In genomic region chr11:16603890-16604783, GRCh38 we compare ENCODE assay signal across 8 cellular contexts.
A peak's percentile ranks its signal among the peaks of the same experiment; 100 is the strongest.
DNase-seq lines count a peak whose midpoint lies in the region; ATAC-seq and TF ChIP-seq lines count a peak whose summit lies in the region.

No MANE protein-coding gene starts in this region.

- no peaks in the 10 kb centered on the region for H3K36me3 ChIP-seq in neural cell (ENCODE audit: insufficient read depth, low read length)

- peak overlapping the region; percentile 52 for H3K4me2 ChIP-seq in neural cell (ENCODE audit: low read length)

- CTCF ChIA-PET in GM10248 (lab: Yijun Ruan, JAX), result interaction anchor here (1.0 to 1.8 kb wide), 2 partner anchors 10 to 782 kb away, joined by 3 to 10 read pairs; no protein-coding TSS in a partner anchor

- ATAC-seq in HG02981 (IDR thresholded peaks at IDR 0.05; ENCODE audit: unreplicated experiment), result no peak
- ATAC-seq in GM18868 (IDR thresholded peaks at IDR 0.05; ENCODE audit: unreplicated experiment), result no peak

- TF ChIP-seq RAD21 in neural cell (conservative IDR thresholded peaks at IDR 0.05), result no peak

- DNase-seq in GM10248 (ENCODE audit: extremely low spot score), result peak; percentile 10
- DNase-seq in T1000 (lab: John Stamatoyannopoulos, UW), result peak; percentile 12
- DNase-seq in fibroblast of villous mesenchyme (ENCODE audit: low read depth), result peak; percentile 40
- DNase-seq in A172 (ENCODE audit: low spot score), result no peak
- no peak for DNase-seq in activated naive CD4-positive, alpha-beta T cell treated with anti-CD3 and anti-CD28 coated beads, Interleukin-2, amount 50 U/mL, for 16 hours

- H3K27ac ChIP-seq in neural cell (ENCODE audit: low read length), result no peak overlapping the region

- H3K27me3 ChIP-seq in neural cell (ENCODE audit: insufficient read depth, low read depth, low read length), result peaks cover 59% of the 10 kb centered on the region

- POLR2A ChIA-PET in GM10248 (lab: Yijun Ruan, JAX), result no interaction called here

- TF ChIP-seq EP300 in neural cell (conservative IDR thresholded peaks at IDR 0.05; ENCODE audit: poor library complexity, severe bottlenecking), result no peak

- no peaks in the 10 kb centered on the region for H3K9me3 ChIP-seq in neural cell (ENCODE audit: low read length)

- H2AFZ ChIP-seq in neural cell (ENCODE audit: low read depth, low read length), result no peak overlapping the region

- H3K9me2 ChIP-seq in neural cell (ENCODE audit: insufficient read depth, low read length), result no peaks in the 10 kb centered on the region

- peaks cover 6% of the 10 kb centered on the region for H3F3A ChIP-seq in neural cell (ENCODE audit: insufficient read depth, low read length, poor library complexity, severe bottlenecking)

- no peaks in the 10 kb centered on the region for H4K20me1 ChIP-seq in neural cell (ENCODE audit: insufficient read depth)

- TF ChIP-seq CTCF in GM10248 (IDR thresholded peaks at IDR 0.05; ENCODE audit: control extremely low read depth, extremely low read depth, low read depth, missing control alignments), result no peak
- TF ChIP-seq CTCF in fibroblast of villous mesenchyme (IDR thresholded peaks at IDR 0.05; ENCODE audit: insufficient read depth, low read depth, low read length), result no peak
- TF ChIP-seq CTCF in neural cell (IDR thresholded peaks at IDR 0.05; ENCODE audit: poor library complexity, severe bottlenecking), result no peak

- H3K79me2 ChIP-seq in neural cell (replicated peaks; ENCODE audit: insufficient read depth, low read length), result peaks cover 62% of the 10 kb centered on the region

- H3K9ac ChIP-seq in neural cell (ENCODE audit: low read length), result peak overlapping the region; percentile 50

- H3K4me3 ChIP-seq in fibroblast of villous mesenchyme (ENCODE audit: low read depth, low read length), result peak overlapping the region; percentile 81
- peak overlapping the region; percentile 88 for H3K4me3 ChIP-seq in neural cell (ENCODE audit: low read length)

TF ChIP-seq in neural cell, 6 proteins besides CTCF, POLR2A, EP300 and RAD21:
- TF ChIP-seq POLR2AphosphoS5 (IDR thresholded peaks at IDR 0.05), result no peak

Comparison
In these comparisons a context has a peak if more than half of its experiments do, and no peak if none do; other contexts are left out.
1. DNase-seq: peak in GM10248 (single experiment), T1000 (single experiment) and fibroblast of villous mesenchyme (single experiment); none in A172 (single experiment) and activated naive CD4-positive, alpha-beta T cell treated with anti-CD3 and anti-CD28 coated beads, Interleukin-2, amount 50 U/mL, for 16 hours (single experiment).